ENCODE assay signal across 1 cellular context in the genomic region with DNA sequence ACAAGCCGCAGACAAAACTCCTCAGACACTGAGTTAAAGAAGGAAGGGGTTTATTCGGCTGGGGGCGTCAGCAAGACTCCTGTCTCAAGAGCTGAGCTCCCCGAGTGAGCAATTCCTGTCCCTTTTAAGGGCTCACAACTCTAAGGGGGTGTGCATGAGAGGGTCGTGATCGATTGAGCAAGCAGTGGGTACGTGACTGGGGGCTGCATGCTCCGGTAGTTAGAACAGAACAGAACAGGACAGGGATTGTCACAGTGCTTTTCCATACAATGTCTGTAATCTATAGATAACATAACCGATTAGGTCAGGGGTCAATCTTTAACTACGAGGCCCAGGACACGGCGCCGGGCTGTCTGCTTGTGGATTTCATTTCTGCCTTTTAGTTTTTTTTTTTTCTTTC.
TF ChIP-seq lines count a peak whose summit lies in the region.
"Not testable (repeated sequence)": the region's sequence is repeated elsewhere in the genome, so short reads cannot be mapped to it uniquely, and the experiment has no call there.

No MANE protein-coding gene starts in this region.

TF ChIP-seq in HepG2, 621 proteins besides CTCF, POLR2A, EP300 and RAD21 (continued from another document):
- TF ChIP-seq, protein P1, sequence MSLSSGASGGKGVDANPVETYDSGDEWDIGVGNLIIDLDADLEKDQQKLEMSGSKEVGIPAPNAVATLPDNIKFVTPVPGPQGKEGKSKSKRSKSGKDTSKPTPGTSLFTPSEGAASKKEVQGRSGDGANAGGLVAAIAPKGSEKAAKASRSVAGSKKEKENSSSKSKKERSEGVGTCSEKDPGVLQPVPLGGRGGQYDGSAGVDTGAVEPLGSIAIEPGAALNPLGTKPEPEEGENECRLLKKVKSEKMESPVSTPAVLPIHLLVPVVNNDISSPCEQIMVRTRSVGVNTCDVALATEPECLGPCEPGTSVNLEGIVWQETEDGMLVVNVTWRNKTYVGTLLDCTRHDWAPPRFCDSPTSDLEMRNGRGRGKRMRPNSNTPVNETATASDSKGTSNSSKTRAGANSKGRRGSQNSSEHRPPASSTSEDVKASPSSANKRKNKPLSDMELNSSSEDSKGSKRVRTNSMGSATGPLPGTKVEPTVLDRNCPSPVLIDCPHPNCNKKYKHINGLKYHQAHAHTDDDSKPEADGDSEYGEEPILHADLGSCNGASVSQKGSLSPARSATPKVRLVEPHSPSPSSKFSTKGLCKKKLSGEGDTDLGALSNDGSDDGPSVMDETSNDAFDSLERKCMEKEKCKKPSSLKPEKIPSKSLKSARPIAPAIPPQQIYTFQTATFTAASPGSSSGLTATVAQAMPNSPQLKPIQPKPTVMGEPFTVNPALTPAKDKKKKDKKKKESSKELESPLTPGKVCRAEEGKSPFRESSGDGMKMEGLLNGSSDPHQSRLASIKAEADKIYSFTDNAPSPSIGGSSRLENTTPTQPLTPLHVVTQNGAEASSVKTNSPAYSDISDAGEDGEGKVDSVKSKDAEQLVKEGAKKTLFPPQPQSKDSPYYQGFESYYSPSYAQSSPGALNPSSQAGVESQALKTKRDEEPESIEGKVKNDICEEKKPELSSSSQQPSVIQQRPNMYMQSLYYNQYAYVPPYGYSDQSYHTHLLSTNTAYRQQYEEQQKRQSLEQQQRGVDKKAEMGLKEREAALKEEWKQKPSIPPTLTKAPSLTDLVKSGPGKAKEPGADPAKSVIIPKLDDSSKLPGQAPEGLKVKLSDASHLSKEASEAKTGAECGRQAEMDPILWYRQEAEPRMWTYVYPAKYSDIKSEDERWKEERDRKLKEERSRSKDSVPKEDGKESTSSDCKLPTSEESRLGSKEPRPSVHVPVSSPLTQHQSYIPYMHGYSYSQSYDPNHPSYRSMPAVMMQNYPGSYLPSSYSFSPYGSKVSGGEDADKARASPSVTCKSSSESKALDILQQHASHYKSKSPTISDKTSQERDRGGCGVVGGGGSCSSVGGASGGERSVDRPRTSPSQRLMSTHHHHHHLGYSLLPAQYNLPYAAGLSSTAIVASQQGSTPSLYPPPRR (CRISPR knock-in tag; IDR thresholded peaks at IDR 0.05; ENCODE audit: borderline replicate concordance) = peak; percentile 60; the same call in 1 of the 2 replicates
- TF ChIP-seq ETV5 (CRISPR knock-in tag; IDR thresholded peaks at IDR 0.05; ENCODE audit: borderline replicate concordance) (peak; percentile 35; the same call in 1 of the 2 replicates), CEBPG (CRISPR knock-in tag; IDR thresholded peaks at IDR 0.05) (peak; percentile 68), ZMYM2 (CRISPR knock-in tag; IDR thresholded peaks at IDR 0.05) (0 out of 2 replicates have a peak, but pooled peaks have one; percentile 39), ZBTB20 (CRISPR knock-in tag; IDR thresholded peaks at IDR 0.05; ENCODE audit: borderline replicate concordance, low read depth) (peak; percentile 36; the same call in 1 of the 2 replicates), HDAC1 (CRISPR knock-in tag; IDR thresholded peaks at IDR 0.05) (peak; percentile 29; the same call in 1 of the 2 replicates), MEIS2 (CRISPR knock-in tag; IDR thresholded peaks at IDR 0.05) (peak; percentile 30; the same call in 1 of the 2 replicates), FOXA3 (CRISPR knock-in tag; IDR thresholded peaks at IDR 0.05) (peak; percentile 18; the same call in 1 of the 2 replicates), TARDBP (CRISPR knock-in tag; IDR thresholded peaks at IDR 0.05) (peak; percentile 45; the same call in 1 of the 2 replicates), POLR2AphosphoS5 (IDR thresholded peaks at IDR 0.05; ENCODE audit: low read depth, low read length) (peak; percentile 34; the same call in 1 of the 2 replicates), CREB1 (CRISPR knock-in tag; IDR thresholded peaks at IDR 0.05) (peak; percentile 65)
- TF ChIP-seq, protein P2, sequence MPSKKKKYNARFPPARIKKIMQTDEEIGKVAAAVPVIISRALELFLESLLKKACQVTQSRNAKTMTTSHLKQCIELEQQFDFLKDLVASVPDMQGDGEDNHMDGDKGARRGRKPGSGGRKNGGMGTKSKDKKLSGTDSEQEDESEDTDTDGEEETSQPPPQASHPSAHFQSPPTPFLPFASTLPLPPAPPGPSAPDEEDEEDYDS (CRISPR knock-in tag; IDR thresholded peaks at IDR 0.05) = peak; percentile 84
- TF ChIP-seq, protein P3, sequence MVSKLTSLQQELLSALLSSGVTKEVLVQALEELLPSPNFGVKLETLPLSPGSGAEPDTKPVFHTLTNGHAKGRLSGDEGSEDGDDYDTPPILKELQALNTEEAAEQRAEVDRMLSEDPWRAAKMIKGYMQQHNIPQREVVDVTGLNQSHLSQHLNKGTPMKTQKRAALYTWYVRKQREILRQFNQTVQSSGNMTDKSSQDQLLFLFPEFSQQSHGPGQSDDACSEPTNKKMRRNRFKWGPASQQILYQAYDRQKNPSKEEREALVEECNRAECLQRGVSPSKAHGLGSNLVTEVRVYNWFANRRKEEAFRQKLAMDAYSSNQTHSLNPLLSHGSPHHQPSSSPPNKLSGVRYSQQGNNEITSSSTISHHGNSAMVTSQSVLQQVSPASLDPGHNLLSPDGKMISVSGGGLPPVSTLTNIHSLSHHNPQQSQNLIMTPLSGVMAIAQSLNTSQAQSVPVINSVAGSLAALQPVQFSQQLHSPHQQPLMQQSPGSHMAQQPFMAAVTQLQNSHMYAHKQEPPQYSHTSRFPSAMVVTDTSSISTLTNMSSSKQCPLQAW (CRISPR knock-in tag; IDR thresholded peaks at IDR 0.05) = peak; percentile 48; the same call in 1 of the 2 replicates
- not testable (repeated sequence) for TF ChIP-seq CREB1 (IDR thresholded peaks at IDR 0.05)
- TF ChIP-seq, protein P4, sequence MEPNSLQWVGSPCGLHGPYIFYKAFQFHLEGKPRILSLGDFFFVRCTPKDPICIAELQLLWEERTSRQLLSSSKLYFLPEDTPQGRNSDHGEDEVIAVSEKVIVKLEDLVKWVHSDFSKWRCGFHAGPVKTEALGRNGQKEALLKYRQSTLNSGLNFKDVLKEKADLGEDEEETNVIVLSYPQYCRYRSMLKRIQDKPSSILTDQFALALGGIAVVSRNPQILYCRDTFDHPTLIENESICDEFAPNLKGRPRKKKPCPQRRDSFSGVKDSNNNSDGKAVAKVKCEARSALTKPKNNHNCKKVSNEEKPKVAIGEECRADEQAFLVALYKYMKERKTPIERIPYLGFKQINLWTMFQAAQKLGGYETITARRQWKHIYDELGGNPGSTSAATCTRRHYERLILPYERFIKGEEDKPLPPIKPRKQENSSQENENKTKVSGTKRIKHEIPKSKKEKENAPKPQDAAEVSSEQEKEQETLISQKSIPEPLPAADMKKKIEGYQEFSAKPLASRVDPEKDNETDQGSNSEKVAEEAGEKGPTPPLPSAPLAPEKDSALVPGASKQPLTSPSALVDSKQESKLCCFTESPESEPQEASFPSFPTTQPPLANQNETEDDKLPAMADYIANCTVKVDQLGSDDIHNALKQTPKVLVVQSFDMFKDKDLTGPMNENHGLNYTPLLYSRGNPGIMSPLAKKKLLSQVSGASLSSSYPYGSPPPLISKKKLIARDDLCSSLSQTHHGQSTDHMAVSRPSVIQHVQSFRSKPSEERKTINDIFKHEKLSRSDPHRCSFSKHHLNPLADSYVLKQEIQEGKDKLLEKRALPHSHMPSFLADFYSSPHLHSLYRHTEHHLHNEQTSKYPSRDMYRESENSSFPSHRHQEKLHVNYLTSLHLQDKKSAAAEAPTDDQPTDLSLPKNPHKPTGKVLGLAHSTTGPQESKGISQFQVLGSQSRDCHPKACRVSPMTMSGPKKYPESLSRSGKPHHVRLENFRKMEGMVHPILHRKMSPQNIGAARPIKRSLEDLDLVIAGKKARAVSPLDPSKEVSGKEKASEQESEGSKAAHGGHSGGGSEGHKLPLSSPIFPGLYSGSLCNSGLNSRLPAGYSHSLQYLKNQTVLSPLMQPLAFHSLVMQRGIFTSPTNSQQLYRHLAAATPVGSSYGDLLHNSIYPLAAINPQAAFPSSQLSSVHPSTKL (CRISPR knock-in tag; IDR thresholded peaks at IDR 0.05) = 0 out of 2 replicates have a peak, but pooled peaks have one; percentile 16
TF ChIP-seq in HepG2: peak in this region for 41; not testable (repeated sequence) for 580.
